In genomic region chr16:48451323-48451722, GRCh38 we compare ENCODE assay signal across 25 cellular contexts.
"Had no signal": no experiment of that assay in that cellular context is flagged by ENCODE, and none has a peak within 500 bp of the region (broad histone marks: within the 10 kb centered on the region; RNA-seq: fewer than 3 reads in every experiment).

No MANE protein-coding gene starts in this region.

- H3K4me3 Mint-ChIP-seq: immature natural killer cell; naive thymus-derived CD4-positive, alpha-beta T cell; natural killer cell treated with Interleukin-12 subunit alpha and Interleukin-12 subunit beta and Interleukin-15 and Interleukin-18, amount 100 ng/mL, for 72 hours; stimulated activated effector memory CD8-positive, alpha-beta T cell treated with anti-CD3 and anti-CD28 coated beads, Interleukin-12 subunit alpha, Interleukin-12 subunit beta, amount 100 ng/mL, for 72 hours; stimulated activated naive CD8-positive, alpha-beta T cell treated with anti-CD3 and anti-CD28 coated beads, Interleukin-15, Interleukin-2, amounts not matched to agents 100 ng/mL and 50 ng/mL, for 24 hours had no signal

- H3K27ac Mint-ChIP-seq: immature natural killer cell; naive thymus-derived CD4-positive, alpha-beta T cell; natural killer cell treated with Interleukin-12 subunit alpha and Interleukin-12 subunit beta and Interleukin-15 and Interleukin-18, amount 100 ng/mL, for 72 hours; progenitor cell of endocrine pancreas; stimulated activated effector memory CD8-positive, alpha-beta T cell treated with anti-CD3 and anti-CD28 coated beads, Interleukin-12 subunit alpha, Interleukin-12 subunit beta, amount 100 ng/mL, for 72 hours; stimulated activated naive CD8-positive, alpha-beta T cell treated with anti-CD3 and anti-CD28 coated beads, Interleukin-15, Interleukin-2, amounts not matched to agents 100 ng/mL and 50 ng/mL, for 24 hours had no signal

- H3K4me1 Mint-ChIP-seq: stimulated activated effector memory CD8-positive, alpha-beta T cell treated with anti-CD3 and anti-CD28 coated beads, Interleukin-12 subunit alpha, Interleukin-12 subunit beta, amount 100 ng/mL, for 72 hours had no signal

- H3K27me3 ChIP-seq: left lung, ovary, sigmoid colon, spleen, suprapubic skin, tibial nerve, upper lobe of left lung, vagina had no signal

- H3K9me3 ChIP-seq: left lung, mucosa of descending colon, ovary, sigmoid colon, spleen, suprapubic skin, tibial nerve, upper lobe of left lung, vagina had no signal

- H3K27ac ChIP-seq: left lung, ovary, sigmoid colon, spleen, suprapubic skin, tibial nerve, upper lobe of left lung, vagina had no signal

- H3K27me3 Mint-ChIP-seq: natural killer cell treated with Interleukin-12 subunit alpha and Interleukin-12 subunit beta and Interleukin-15 and Interleukin-18, amount 100 ng/mL, for 72 hours had no signal

- H3K4me1 ChIP-seq: left lung, sigmoid colon, suprapubic skin, upper lobe of left lung, vagina had no signal

- DNase-seq: hypothalamus; immature natural killer cell; kidney; left colon; left lung; mesendoderm; midbrain; mucosa of descending colon; naive thymus-derived CD4-positive, alpha-beta T cell; ovary; right cardiac atrium; small intestine; spleen; stimulated activated CD4-positive, alpha-beta T cell treated with anti-CD3 and anti-CD28 coated beads, Interleukin-4, amount 100 ng/mL, for 24 hours; stimulated activated naive CD4-positive, alpha-beta T cell had no signal

- H3K36me3 Mint-ChIP-seq: immature natural killer cell; naive thymus-derived CD4-positive, alpha-beta T cell; natural killer cell treated with Interleukin-12 subunit alpha and Interleukin-12 subunit beta and Interleukin-15 and Interleukin-18, amount 100 ng/mL, for 72 hours had no signal

- H3K36me3 ChIP-seq: left lung, ovary, sigmoid colon, spleen, suprapubic skin, tibial nerve, upper lobe of left lung, vagina had no signal

- H3K4me3 ChIP-seq: left lung, lung, mucosa of descending colon, ovary, sigmoid colon, spleen, suprapubic skin, tibial nerve, upper lobe of left lung, vagina had no signal

- ATAC-seq: left colon; left lung; mucosa of descending colon; naive thymus-derived CD4-positive, alpha-beta T cell; natural killer cell treated with Interleukin-12 subunit alpha and Interleukin-12 subunit beta and Interleukin-15 and Interleukin-18, amount 100 ng/mL, for 72 hours; right cardiac atrium; stimulated activated effector memory CD8-positive, alpha-beta T cell treated with anti-CD3 and anti-CD28 coated beads, Interleukin-12 subunit alpha, Interleukin-12 subunit beta, amount 100 ng/mL, for 72 hours had no signal

- H3K9me3 Mint-ChIP-seq: naive thymus-derived CD4-positive, alpha-beta T cell; natural killer cell treated with Interleukin-12 subunit alpha and Interleukin-12 subunit beta and Interleukin-15 and Interleukin-18, amount 100 ng/mL, for 72 hours; stimulated activated effector memory CD8-positive, alpha-beta T cell treated with anti-CD3 and anti-CD28 coated beads, Interleukin-12 subunit alpha, Interleukin-12 subunit beta, amount 100 ng/mL, for 72 hours; stimulated activated naive CD8-positive, alpha-beta T cell treated with anti-CD3 and anti-CD28 coated beads, Interleukin-15, Interleukin-2, amounts not matched to agents 100 ng/mL and 50 ng/mL, for 24 hours had no signal
